ENCODE assay signal across 33 cellular contexts in genomic region chr11:110289472-110289871, GRCh38.
"Had no signal": no experiment of that assay in that cellular context is flagged by ENCODE, and none has a peak within 500 bp of the region (broad histone marks: within the 10 kb centered on the region; RNA-seq: fewer than 3 reads in every experiment).

No MANE protein-coding gene starts in this region.

- H3K36me3 ChIP-seq: esophagus squamous epithelium, left ventricle myocardium inferior, neutrophil, pancreas, prostate gland, upper lobe of left lung, vagina had no signal

- H3K9me3 ChIP-seq: esophagus squamous epithelium, left ventricle myocardium inferior, neutrophil, pancreas, prostate gland, upper lobe of left lung, vagina had no signal

- ATAC-seq: activated CD8-positive, alpha-beta memory T cell treated with anti-CD3 and anti-CD28 coated beads, Interleukin-2, amount 10 ng/mL, durations not matched to agents 7 days and 5 days; activated CD8-positive, alpha-beta T cell treated with anti-CD3 and anti-CD28 coated beads, Interleukin-2, amount 10 ng/mL, durations not matched to agents 7 days and 5 days; activated T-cell treated with anti-CD3 and anti-CD28 coated beads, Interleukin-2, amount 50 U/mL, for 72 hours; natural killer cell treated with Interleukin-12 subunit alpha and Interleukin-12 subunit beta and Interleukin-15 and Interleukin-18, amount 100 ng/mL, for 72 hours; pancreas; sciatic nerve; stimulated activated effector memory CD8-positive, alpha-beta T cell treated with anti-CD3 and anti-CD28 coated beads, Interleukin-12 subunit alpha, Interleukin-12 subunit beta, amount 100 ng/mL, for 72 hours; stimulated activated naive CD8-positive, alpha-beta T cell treated with anti-CD3 and anti-CD28 coated beads, Interleukin-15, amount 100 ng/mL, for 72 hours; WTC11 had no signal

- H3K4me3 Mint-ChIP-seq: activated CD8-positive, alpha-beta memory T cell treated with anti-CD3 and anti-CD28 coated beads, Interleukin-2, amount 10 ng/mL, durations not matched to agents 7 days and 5 days; activated CD8-positive, alpha-beta T cell treated with anti-CD3 and anti-CD28 coated beads, Interleukin-2, amount 10 ng/mL, durations not matched to agents 7 days and 5 days; activated naive CD8-positive, alpha-beta T cell; activated T-cell treated with anti-CD3 and anti-CD28 coated beads, Interleukin-2, amount 50 U/mL, for 72 hours; natural killer cell treated with Interleukin-12 subunit alpha and Interleukin-12 subunit beta and Interleukin-15 and Interleukin-18, amount 100 ng/mL, for 72 hours; stimulated activated effector memory CD8-positive, alpha-beta T cell treated with anti-CD3 and anti-CD28 coated beads, Interleukin-12 subunit alpha, Interleukin-12 subunit beta, amount 100 ng/mL, for 72 hours; stimulated activated naive CD8-positive, alpha-beta T cell treated with anti-CD3 and anti-CD28 coated beads, Interleukin-15, amount 100 ng/mL, for 72 hours; WTC11 had no signal

- H3K4me1 ChIP-seq: prostate gland had no signal

- DNase-seq: activated CD4-positive, alpha-beta T cell treated with anti-CD3 and anti-CD28 coated beads for 1 hour; activated CD4-positive, alpha-beta T cell treated with anti-CD3 and anti-CD28 coated beads, Interleukin-2, amount 50 U/mL, for 1 hour; activated CD8-positive, alpha-beta memory T cell treated with anti-CD3 and anti-CD28 coated beads, Interleukin-2, amount 10 ng/mL, durations not matched to agents 7 days and 5 days; activated CD8-positive, alpha-beta T cell treated with anti-CD3 and anti-CD28 coated beads, Interleukin-2, amount 10 ng/mL, durations not matched to agents 7 days and 5 days; activated naive CD4-positive, alpha-beta T cell treated with Interleukin-2 at 50 U/mL for 16 hours; activated T-cell treated with anti-CD3 and anti-CD28 coated beads for 4 hours; activated T-cell treated with anti-CD3 and anti-CD28 coated beads, Interleukin-2, amount 50 U/mL, for 72 hours; aorta; esophagus squamous epithelium; left ventricle myocardium inferior; mesendoderm; pancreas; retina; small intestine; stimulated activated CD4-positive, alpha-beta T cell treated with anti-CD3 and anti-CD28 coated beads, Interleukin-4, amount 100 ng/mL, for 24 hours; stimulated activated naive CD8-positive, alpha-beta T cell treated with anti-CD3 and anti-CD28 coated beads, Interleukin-15, amount 100 ng/mL, for 72 hours; substantia nigra; T-helper 2 cell; upper lobe of left lung had no signal

- FAIRE-seq: endometrium, frontal cortex, islet of Langerhans, pancreas, small intestine had no signal

- H3K4me3 ChIP-seq: esophagus squamous epithelium, left ventricle myocardium inferior, lung, pancreas, prostate gland, upper lobe of left lung, vagina had no signal

- H3K27me3 Mint-ChIP-seq: activated CD8-positive, alpha-beta memory T cell treated with anti-CD3 and anti-CD28 coated beads, Interleukin-2, amount 10 ng/mL, durations not matched to agents 7 days and 5 days; activated naive CD8-positive, alpha-beta T cell; brain; natural killer cell treated with Interleukin-12 subunit alpha and Interleukin-12 subunit beta and Interleukin-15 and Interleukin-18, amount 100 ng/mL, for 72 hours; stimulated activated naive CD8-positive, alpha-beta T cell treated with anti-CD3 and anti-CD28 coated beads, Interleukin-15, amount 100 ng/mL, for 72 hours had no signal

- H3K27me3 ChIP-seq: esophagus squamous epithelium, neutrophil, pancreas, upper lobe of left lung, vagina had no signal

- H3K9me3 Mint-ChIP-seq: activated T-cell treated with anti-CD3 and anti-CD28 coated beads, Interleukin-2, amount 50 U/mL, for 72 hours; brain; natural killer cell treated with Interleukin-12 subunit alpha and Interleukin-12 subunit beta and Interleukin-15 and Interleukin-18, amount 100 ng/mL, for 72 hours; stimulated activated effector memory CD8-positive, alpha-beta T cell treated with anti-CD3 and anti-CD28 coated beads, Interleukin-12 subunit alpha, Interleukin-12 subunit beta, amount 100 ng/mL, for 72 hours; stimulated activated naive CD8-positive, alpha-beta T cell treated with anti-CD3 and anti-CD28 coated beads, Interleukin-15, amount 100 ng/mL, for 72 hours; WTC11 had no signal

- H3K27ac ChIP-seq: epithelial cell of prostate, esophagus squamous epithelium, left ventricle myocardium inferior, neutrophil, pancreas, prostate gland, vagina had no signal

- H3K27ac Mint-ChIP-seq: activated CD8-positive, alpha-beta T cell treated with anti-CD3 and anti-CD28 coated beads, Interleukin-2, amount 10 ng/mL, durations not matched to agents 7 days and 5 days; activated naive CD8-positive, alpha-beta T cell; activated T-cell treated with anti-CD3 and anti-CD28 coated beads, Interleukin-2, amount 50 U/mL, for 72 hours; brain; stimulated activated effector memory CD8-positive, alpha-beta T cell treated with anti-CD3 and anti-CD28 coated beads, Interleukin-12 subunit alpha, Interleukin-12 subunit beta, amount 100 ng/mL, for 72 hours; stimulated activated naive CD8-positive, alpha-beta T cell treated with anti-CD3 and anti-CD28 coated beads, Interleukin-15, amount 100 ng/mL, for 72 hours; WTC11 had no signal
